In genomic region chr20:39605908-39606307, GRCh38 we compare ENCODE assay signal across 17 cellular contexts.
"Had no signal": no experiment of that assay in that cellular context is flagged by ENCODE, and none has a peak within 500 bp of the region (broad histone marks: within the 10 kb centered on the region; RNA-seq: fewer than 3 reads in every experiment).

No MANE protein-coding gene starts in this region.

- H3K9ac ChIP-seq: parathyroid adenoma had no signal

- H3K36me3 ChIP-seq: brain microvascular endothelial cell, neutrophil, thoracic aorta had no signal

- H3K4me3 ChIP-seq: hepatocyte, thoracic aorta had no signal

- H2AFZ ChIP-seq: hepatocyte, parathyroid adenoma had no signal

- DNase-seq: activated naive CD4-positive, alpha-beta T cell treated with Interleukin-2 at 50 U/mL for 16 hours; anterior cingulate cortex; brain microvascular endothelial cell; cerebellar nuclear complex; effector memory CD8-positive, alpha-beta T cell; erythroblast; kidney; mesendoderm; natural killer cell; T-helper 2 cell had no signal

- H3K4me2 ChIP-seq: hepatocyte had no signal

- ATAC-seq: activated CD4-positive, CD25-positive, alpha-beta regulatory T cell treated with anti-CD3 and anti-CD28 coated beads, Interleukin-2, amount 50 U/mL, for 24 hours; activated T-helper 17 cell treated with anti-CD3 and anti-CD28 coated beads, Interleukin-2, amount 50 U/mL, for 72 hours; effector memory CD8-positive, alpha-beta T cell; natural killer cell; stimulated activated effector memory CD8-positive, alpha-beta T cell treated with anti-CD3 and anti-CD28 coated beads, Interleukin-12 subunit alpha, Interleukin-12 subunit beta, amount 100 ng/mL, for 72 hours had no signal

- H3K27ac ChIP-seq: brain microvascular endothelial cell, hepatocyte, neutrophil, parathyroid adenoma, thoracic aorta had no signal

- H3K79me2 ChIP-seq: hepatocyte, parathyroid adenoma had no signal

- H3K27me3 ChIP-seq: brain microvascular endothelial cell, hepatocyte, neutrophil had no signal

- H3K4me1 ChIP-seq: parathyroid adenoma had no signal

- H3K9me3 ChIP-seq: neutrophil, thoracic aorta had no signal
